In genomic region chr2:21754164-21754788, GRCh38 we compare ENCODE assay signal across 13 cellular contexts.
DNase-seq lines count a peak whose midpoint lies in the region; ATAC-seq and TF ChIP-seq lines count a peak whose summit lies in the region.
"Had no signal": no experiment of that assay in that cellular context is flagged by ENCODE, and none has a peak within 500 bp of the region (broad histone marks: within the 10 kb centered on the region; RNA-seq: fewer than 3 reads in every experiment).

No MANE protein-coding gene starts in this region.

- H3K27ac Mint-ChIP-seq in MCF 10A (ENCODE audit: low read depth, unreplicated experiment) = no peak overlapping the region
- H3K27ac Mint-ChIP-seq: activated naive CD8-positive, alpha-beta T cell treated with anti-CD3 and anti-CD28 coated beads, Interleukin-2, amount 10 ng/mL, durations not matched to agents 7 days and 5 days; stimulated activated effector memory CD8-positive, alpha-beta T cell treated with anti-CD3 and anti-CD28 coated beads, Interleukin-12 subunit alpha, Interleukin-12 subunit beta, amount 100 ng/mL, for 72 hours had no signal

- no peaks in the 10 kb centered on the region for H3K4me1 Mint-ChIP-seq in MCF 10A (ENCODE audit: insufficient read depth, unreplicated experiment)
- H3K4me1 Mint-ChIP-seq: activated naive CD8-positive, alpha-beta T cell treated with anti-CD3 and anti-CD28 coated beads, Interleukin-2, amount 10 ng/mL, durations not matched to agents 7 days and 5 days; stimulated activated effector memory CD8-positive, alpha-beta T cell treated with anti-CD3 and anti-CD28 coated beads, Interleukin-12 subunit alpha, Interleukin-12 subunit beta, amount 100 ng/mL, for 72 hours had no signal

- H3K27me3 ChIP-seq in breast epithelium = no peaks in the 10 kb centered on the region
- no peaks in the 10 kb centered on the region for H3K27me3 ChIP-seq in OCI-LY3 (ENCODE audit: low read depth, low read length)
- no peaks in the 10 kb centered on the region for H3K27me3 ChIP-seq in left ventricle myocardium inferior (ENCODE audit: low read depth)

- ATAC-seq in GM21619 (IDR thresholded peaks at IDR 0.05; ENCODE audit: unreplicated experiment) = no peak
- no peak for ATAC-seq in HG03159 (IDR thresholded peaks at IDR 0.05; ENCODE audit: unreplicated experiment)
- ATAC-seq: stimulated activated effector memory CD8-positive, alpha-beta T cell treated with anti-CD3 and anti-CD28 coated beads, Interleukin-12 subunit alpha, Interleukin-12 subunit beta, amount 100 ng/mL, for 72 hours had no signal

- in situ Hi-C loops in KBM-7 (cut with MboI; ENCODE audit: low pct_unique_long_range_greater_than_20kb, low sequenced_read_pairs) = no loop called here

- no peaks in the 10 kb centered on the region for H3K36me3 ChIP-seq in breast epithelium
- H3K36me3 ChIP-seq in OCI-LY3 (replicated peaks; ENCODE audit: low read depth, low read length) = no peaks in the 10 kb centered on the region
- no peaks in the 10 kb centered on the region for H3K36me3 ChIP-seq in left ventricle myocardium inferior

- peaks cover 8% of the 10 kb centered on the region for H3K27me3 Mint-ChIP-seq in MCF 10A (ENCODE audit: insufficient read depth, unreplicated experiment)
- H3K27me3 Mint-ChIP-seq: activated naive CD8-positive, alpha-beta T cell treated with anti-CD3 and anti-CD28 coated beads, Interleukin-2, amount 10 ng/mL, durations not matched to agents 7 days and 5 days had no signal

- POLR2A ChIA-PET in MCF 10A (lab: Yijun Ruan, JAX) = interaction anchor here (0.7 kb wide), 1 partner anchor 420 kb away, joined by 3 read pairs; no protein-coding TSS in a partner anchor

- no peaks in the 10 kb centered on the region for H3K79me2 ChIP-seq in OCI-LY3 (ENCODE audit: low read length)

- H3K9me3 ChIP-seq in breast epithelium = no peaks in the 10 kb centered on the region
- no peaks in the 10 kb centered on the region for H3K9me3 ChIP-seq in OCI-LY3 (ENCODE audit: insufficient read depth, low read length)
- H3K9me3 ChIP-seq in left ventricle myocardium inferior (replicated peaks) = peaks cover 11% of the 10 kb centered on the region

- no peak for TF ChIP-seq POLR2A in breast epithelium (IDR thresholded peaks at IDR 0.05)

- no peak overlapping the region for H3K9ac ChIP-seq in OCI-LY3 (ENCODE audit: low read length)

- H4K20me1 ChIP-seq in OCI-LY3 (ENCODE audit: insufficient read depth, low read length) = no peaks in the 10 kb centered on the region

- no peak overlapping the region for H3K4me2 ChIP-seq in OCI-LY3 (ENCODE audit: low read length)

- H3K4me3 Mint-ChIP-seq in MCF 10A (ENCODE audit: unreplicated experiment) = no peak overlapping the region
- H3K4me3 Mint-ChIP-seq: activated naive CD8-positive, alpha-beta T cell treated with anti-CD3 and anti-CD28 coated beads, Interleukin-2, amount 10 ng/mL, durations not matched to agents 7 days and 5 days; stimulated activated effector memory CD8-positive, alpha-beta T cell treated with anti-CD3 and anti-CD28 coated beads, Interleukin-12 subunit alpha, Interleukin-12 subunit beta, amount 100 ng/mL, for 72 hours had no signal

- H3K4me1 ChIP-seq in breast epithelium = no peaks in the 10 kb centered on the region
- H3K4me1 ChIP-seq in OCI-LY3 (ENCODE audit: low read length) = no peaks in the 10 kb centered on the region
- H3K4me1 ChIP-seq in left ventricle myocardium inferior = peaks cover 21% of the 10 kb centered on the region

- DNase-seq in MCF 10A (ENCODE audit: unreplicated experiment) (no peak), breast epithelium (ENCODE audit: low spot score in 2 of 2) (no peak), left ventricle myocardium inferior (no peak), cerebellar cortex (ENCODE audit: low spot score) (no peak), KBM-7 (no peak)
- DNase-seq: activated naive CD8-positive, alpha-beta T cell treated with anti-CD3 and anti-CD28 coated beads, Interleukin-2, amount 10 ng/mL, durations not matched to agents 7 days and 5 days; C1 segment of cervical spinal cord; NCI-H446 treated with DMSO at 0.1 percent for 48 hours; T-helper 2 cell had no signal

- H2AFZ ChIP-seq in OCI-LY3 (ENCODE audit: low read depth, low read length) = no peak overlapping the region

- TF ChIP-seq CTCF in MCF 10A (IDR thresholded peaks at IDR 0.05; ENCODE audit: unreplicated experiment) (peak; percentile 34), breast epithelium (IDR thresholded peaks at IDR 0.05) (no peak), OCI-LY3 (IDR thresholded peaks at IDR 0.05; ENCODE audit: low read depth, low read length) (peak; percentile 50), left ventricle myocardium inferior (IDR thresholded peaks at IDR 0.05; ENCODE audit: borderline replicate concordance) (peak; percentile 49)

- no TSS peak for BruUV-seq in MCF 10A (replicated peaks; lab: Mats Ljungman, UMichigan)

- CTCF ChIA-PET in MCF 10A (lab: Yijun Ruan, JAX) = interaction anchor here (0.5 to 1.0 kb wide), 3 partner anchors 9 to 714 kb away, joined by 3 read pairs; no protein-coding TSS in a partner anchor

- intact Hi-C loops in MCF 10A (cut with micrococcal nuclease) (no loop called here), breast epithelium (cut with DNase I; ENCODE audit: low total_unique reads) (no loop called here), left ventricle myocardium inferior (cut with micrococcal nuclease) (no loop called here)

- no peaks in the 10 kb centered on the region for H3K9me3 Mint-ChIP-seq in MCF 10A (ENCODE audit: unreplicated experiment)

- no peak overlapping the region for H3K27ac ChIP-seq in breast epithelium
- H3K27ac ChIP-seq in OCI-LY3 (ENCODE audit: low read length) = no peak overlapping the region
- H3K27ac ChIP-seq in left ventricle myocardium inferior (replicated peaks) = peak overlapping the region; percentile 68

- no peaks in the 10 kb centered on the region for H3K36me3 Mint-ChIP-seq in MCF 10A (ENCODE audit: insufficient read depth, unreplicated experiment)
- H3K36me3 Mint-ChIP-seq: activated naive CD8-positive, alpha-beta T cell treated with anti-CD3 and anti-CD28 coated beads, Interleukin-2, amount 10 ng/mL, durations not matched to agents 7 days and 5 days; stimulated activated effector memory CD8-positive, alpha-beta T cell treated with anti-CD3 and anti-CD28 coated beads, Interleukin-12 subunit alpha, Interleukin-12 subunit beta, amount 100 ng/mL, for 72 hours had no signal

- H3K4me3 ChIP-seq in breast epithelium (no peak overlapping the region), OCI-LY3 (ENCODE audit: low read length) (no peak overlapping the region), left ventricle myocardium inferior (no peak overlapping the region)

Comparison
In these comparisons a context has a peak if more than half of its experiments do, and no peak if none do; other contexts are left out.
1. CTCF ChIP-seq: peak in MCF 10A (single experiment), OCI-LY3 (single experiment) and left ventricle myocardium inferior (single experiment); none in breast epithelium (0 of 3).